8 cellular contexts compared by ENCODE assay signal in genomic region chr7:28922618-28923331, GRCh38. TPM values are rescaled to one million over a fixed set of nuclear protein-coding genes. Genes with fewer than 3 reads are reported as not detected.
A peak's percentile ranks its signal among the peaks of the same experiment; 100 is the strongest.
DNase-seq lines count a peak whose midpoint lies in the region; ATAC-seq, FAIRE-seq and TF ChIP-seq lines count a peak whose summit lies in the region.

No MANE protein-coding gene starts in this region.

- peak; percentile 89 for FAIRE-seq in A549 (lab: Jason Lieb, UNC)

- DNase-seq in A549 (ENCODE audit: low read depth in 1 of 2, low spot score in 1 of 2) = peak; percentile 29 to 73
- peak; percentile 54 for DNase-seq in GM13977 (ENCODE audit: low spot score)
- DNase-seq in NCI-H1436 (lab: John Stamatoyannopoulos, UW) = peak; percentile 88
- peak; percentile 21 to 39 (median 33) for DNase-seq in T-helper 17 cell
- peak; percentile 77 for DNase-seq in astrocyte of the cerebellum (ENCODE audit: low read depth)
- DNase-seq in hypothalamus (lab: John Stamatoyannopoulos, UW) = peak in 39 of 51 donors; percentile 8 to 85 (median 47)
- peak; percentile 31 for DNase-seq in skeletal muscle cell (ENCODE audit: low read depth)

- no peak overlapping the region for H3K27ac ChIP-seq in A549

- WGBS in A549 (ENCODE audit: missing lambda C conversion rate) = 0% methylated on average over 7 of the region's 7 CpGs

- in situ Hi-C loops in GM13977 (cut with MboI; ENCODE audit: low pct_unique_long_range_greater_than_20kb, low sequenced_read_pairs, unreplicated experiment) (loop anchor here (10.0 kb wide), 2 partner anchors 182 to 482 kb away; no protein-coding TSS in a partner anchor), astrocyte of the cerebellum (cut with HindIII; ENCODE audit: low sequenced_read_pairs) (loop anchor here (5.0 kb wide), 1 partner anchor 490 kb away; no protein-coding TSS in a partner anchor)

- H3K4me1 ChIP-seq in A549 = 0 out of 3 replicates have a peak, but pooled peaks cover 2% of the 10 kb centered on the region

- no peak for TF ChIP-seq POLR2A in A549 (IDR thresholded peaks at IDR 0.05; ENCODE audit: low read length)

- no peak overlapping the region for H3K27ac Mint-ChIP-seq in T-helper 17 cell

- peak overlapping the region; percentile 35; the same call in 2 of the 3 replicates for H3K4me2 ChIP-seq in A549

- no peaks in the 10 kb centered on the region for H3K36me3 Mint-ChIP-seq in T-helper 17 cell (ENCODE audit: low read depth)

- peaks cover 24% of the 10 kb centered on the region for H3K4me1 Mint-ChIP-seq in T-helper 17 cell

- H3K4me3 ChIP-seq in A549 (no peak overlapping the region), astrocyte of the cerebellum (ENCODE audit: low read depth, low read length) (no peak overlapping the region), skeletal muscle cell (ENCODE audit: low read depth, low read length) (no peak overlapping the region)

- POLR2A ChIA-PET in A549 (lab: Yijun Ruan, JAX) = no interaction called here

- no peak overlapping the region for H3K4me3 Mint-ChIP-seq in T-helper 17 cell

- peak; percentile 92 for TF ChIP-seq CTCF in A549 (IDR thresholded peaks at IDR 0.05)
- TF ChIP-seq CTCF in GM13977 (IDR thresholded peaks at IDR 0.05; ENCODE audit: extremely low read depth, insufficient read depth, missing control alignments) = peak; percentile 83
- TF ChIP-seq CTCF in astrocyte of the cerebellum (IDR thresholded peaks at IDR 0.05; ENCODE audit: low read depth, low read length, missing control alignments) = peak; percentile 72

- H3K9me3 ChIP-seq in A549 (no peaks in the 10 kb centered on the region), T-helper 17 cell (ENCODE audit: control insufficient read depth, low read length, poor library complexity, severe bottlenecking) (no peaks in the 10 kb centered on the region)

- TF ChIP-seq RAD21 in A549 (conservative IDR thresholded peaks at IDR 0.05 in 1 of 2, IDR thresholded peaks at IDR 0.05 in 1 of 2) = peak; percentile 83 to 85

- TF ChIP-seq EP300 in A549 (IDR thresholded peaks at IDR 0.05) = no peak

- peaks cover 15% of the 10 kb centered on the region for H3K27me3 Mint-ChIP-seq in T-helper 17 cell

- CTCF ChIA-PET in A549 (lab: Yijun Ruan, JAX) = interaction anchor here (0.6 to 10.8 kb wide), 72 partner anchors 9 to 755 kb away, joined by 3 to 393 read pairs (median 4); partner anchors contain the start of genes CREB5 and TRIL

- ATAC-seq in A549 (peak; percentile 58 to 83; a peak in 4 of 6 replicates), T-helper 17 cell (peak; percentile 39), HG03460 (IDR thresholded peaks at IDR 0.05; ENCODE audit: unreplicated experiment) (no peak)

TF ChIP-seq in A549, 52 proteins besides CTCF, POLR2A, EP300 and RAD21:
- TF ChIP-seq SMC3 (IDR thresholded peaks at IDR 0.05) (peak; percentile 71), ESRRA (IDR thresholded peaks at IDR 0.05; ENCODE audit: borderline replicate concordance, low read length) (no peak)

RNA-seq across cellular contexts. Expression of gene TRIL, which starts 35.4 kb away (rescaled TPM):
- polyA plus RNA-seq in A549 (2011; rRNA removed) (not detected in 2 replicates), A549 (2017; fragmentation: RNase III; extraction: RNeasy Plus Mini Kit Qiagen cat#74134 plus additional on column Dnase treatment) (not detected in 3 replicates)
- polyA plus RNA-seq in A549 (2012; cell fraction: cytosol; rRNA removed) = not detected in 2 replicates
- not detected in 2 replicates for polyA plus RNA-seq in A549 (2012; cell fraction: nucleus; rRNA removed)
- not detected in 2 replicates for polyA minus RNA-seq in A549 (2011; rRNA and poly(A)+ RNA removed)
- not detected for total RNA-seq in T-helper 17 cell

Comparison
In these comparisons a context has a peak if more than half of its experiments do, and no peak if none do; other contexts are left out.
1. DNase-seq: peak in every context shown above with its lines; median percentile 88 in NCI-H1436; 77 in astrocyte of the cerebellum; 54 in GM13977; 51 in A549; 47 in hypothalamus; 33 in T-helper 17 cell; 31 in skeletal muscle cell.